In the genomic region with DNA sequence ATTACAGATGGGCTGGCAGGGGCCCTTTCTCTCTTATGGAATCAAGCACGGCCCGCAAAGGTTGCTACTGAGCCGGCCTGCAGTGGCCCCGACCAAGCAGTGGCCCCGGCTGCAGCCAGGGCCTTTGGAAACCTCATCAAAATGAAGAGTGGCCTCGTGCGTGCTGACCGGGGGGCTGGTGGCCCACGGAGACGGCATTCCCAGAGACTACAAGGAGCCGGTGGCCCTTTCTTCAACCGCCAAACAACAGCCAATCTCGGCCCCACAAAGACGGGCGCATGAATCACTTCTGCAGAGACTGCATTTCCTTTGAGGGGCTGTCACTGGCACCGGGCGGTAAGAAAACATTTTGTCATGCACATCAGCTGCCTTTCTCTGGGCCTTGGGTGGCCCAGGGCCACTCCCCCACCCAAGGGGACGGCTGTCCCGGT, we compare ENCODE assay signal across 18 cellular contexts. TPM values are rescaled to one million over a fixed set of nuclear protein-coding genes. Genes with fewer than 3 reads are reported as not detected.
DNase-seq lines count a peak whose midpoint lies in the region; TF ChIP-seq lines count a peak whose summit lies in the region.
"Had no signal": no experiment of that assay in that cellular context is flagged by ENCODE, and none has a peak within 500 bp of the region (broad histone marks: within the 10 kb centered on the region; RNA-seq: fewer than 3 reads in every experiment).

No MANE protein-coding gene starts in this region.

- H2AFZ ChIP-seq in neuronal stem cell (ENCODE audit: low read length), result peak overlapping the region; percentile 75
- H2AFZ ChIP-seq: GM23338 had no signal

- H3K9me3 Mint-ChIP-seq in HFFc6, result no peaks in the 10 kb centered on the region
- H3K9me3 Mint-ChIP-seq: CD4-positive, alpha-beta memory T cell had no signal

- no peak overlapping the region for H3K23ac ChIP-seq in neuronal stem cell (ENCODE audit: low read depth, low read length, poor library complexity)

- no peak overlapping the region for H2BK120ac ChIP-seq in neuronal stem cell (ENCODE audit: low read depth, low read length)

- no peak overlapping the region for H2BK12ac ChIP-seq in neuronal stem cell (ENCODE audit: low read length)

- H3K79me1 ChIP-seq in neuronal stem cell (ENCODE audit: low read depth, low read length), result no peaks in the 10 kb centered on the region

- H2AK5ac ChIP-seq in neuronal stem cell (ENCODE audit: low read depth, low read length), result peak overlapping the region; percentile 72

- no peak overlapping the region for H3K27ac ChIP-seq in neuronal stem cell (replicated peaks; ENCODE audit: low read length)
- H3K27ac ChIP-seq: 22Rv1, A549 had no signal

- no peak overlapping the region for H3K4ac ChIP-seq in neuronal stem cell (ENCODE audit: low read length)

- no peak overlapping the region for H3K4me3 ChIP-seq in neuronal stem cell (ENCODE audit: low read length in 2 of 2)
- H3K4me3 ChIP-seq: A549, GM23338 had no signal

- no peak overlapping the region for H3K4me2 ChIP-seq in neuronal stem cell (ENCODE audit: insufficient read depth, low read length, poor library complexity, severe bottlenecking)
- H3K4me2 ChIP-seq: A549, GM23338 had no signal

- H3K4me3 Mint-ChIP-seq in HFFc6, result no peak overlapping the region
- H3K4me3 Mint-ChIP-seq: CD4-positive, alpha-beta memory T cell; GM23338 had no signal

- peaks cover 2 to 8% of the 10 kb centered on the region in 2 donors for H3K4me1 ChIP-seq in neuronal stem cell (ENCODE audit: control insufficient read depth in 2 of 2, insufficient read depth in 1 of 2, low read depth in 1 of 2, low read length in 2 of 2)
- H3K4me1 ChIP-seq: A549 had no signal

- TF ChIP-seq CTCF in HFFc6 (IDR thresholded peaks at IDR 0.05), result no peak

- peaks cover 48% of the 10 kb centered on the region for H3K27me3 Mint-ChIP-seq in HFFc6 (ENCODE audit: insufficient read depth)

- no peak overlapping the region for H3K27ac Mint-ChIP-seq in HFFc6
- H3K27ac Mint-ChIP-seq: CD14-positive monocyte; CD4-positive, alpha-beta memory T cell; GM23338 had no signal

- H4K8ac ChIP-seq in neuronal stem cell (ENCODE audit: low read depth, low read length), result no peak overlapping the region

- no peaks in the 10 kb centered on the region for H3K36me3 ChIP-seq in neuronal stem cell (replicated peaks in 1 of 2; ENCODE audit: control insufficient read depth in 2 of 2, insufficient read depth in 2 of 2, low read length in 2 of 2)

- H3K9ac ChIP-seq in neuronal stem cell (ENCODE audit: low read depth, low read length, poor library complexity), result no peak overlapping the region

- no peaks in the 10 kb centered on the region for H3K9me3 ChIP-seq in neuronal stem cell (replicated peaks in 1 of 2; ENCODE audit: control insufficient read depth in 2 of 2, insufficient read depth in 1 of 2, low read depth in 1 of 2, low read length in 2 of 2)
- H3K9me3 ChIP-seq: A549 had no signal

- H2BK15ac ChIP-seq in neuronal stem cell (ENCODE audit: low read length), result peak overlapping the region; percentile 34

- DNase-seq in activated effector memory CD4-positive, alpha-beta T cell treated with anti-CD3 and anti-CD28 coated beads, Interleukin-2, amount 50 U/mL, for 16 hours, result peak; percentile 36
- no peak for DNase-seq in activated effector memory CD4-positive, alpha-beta T cell treated with Interleukin-2 at 50 U/mL for 16 hours
- DNase-seq in left kidney (ENCODE audit: low read depth, low spot score) (peak; percentile 77), neuronal stem cell (ENCODE audit: low spot score) (no peak), SHP77 (lab: John Stamatoyannopoulos, UW) (no peak), C1 segment of cervical spinal cord (lab: John Stamatoyannopoulos, UW) (no peak), HFFc6 (no peak)
- DNase-seq: AML-193; CD4-positive, alpha-beta memory T cell; DMS153; DMS79; GF-D8 had no signal

- no CpG with 5 or more reads among the region's 19 CpGs for WGBS in neuronal stem cell (ENCODE audit: extremely low coverage in 2 of 2, insufficient read length in 2 of 2, insufficient replicate concordance in 1 of 2), 2 donors

- no peaks in the 10 kb centered on the region for H3K4me1 Mint-ChIP-seq in HFFc6 (ENCODE audit: low read depth)
- H3K4me1 Mint-ChIP-seq: CD4-positive, alpha-beta memory T cell had no signal

- peak overlapping the region; percentile 56 for H3K14ac ChIP-seq in neuronal stem cell (ENCODE audit: low read length)

- H3K36me3 Mint-ChIP-seq in HFFc6 (ENCODE audit: low read depth), result no peaks in the 10 kb centered on the region; the same call in 1 of the 2 replicates
- H3K36me3 Mint-ChIP-seq: CD14-positive monocyte; CD4-positive, alpha-beta memory T cell had no signal

- H2BK5ac ChIP-seq in neuronal stem cell (ENCODE audit: low read length), result peak overlapping the region; percentile 29

- H3K18ac ChIP-seq in neuronal stem cell (ENCODE audit: low read length), result peak overlapping the region; percentile 35

- H3K27me3 ChIP-seq in neuronal stem cell (ENCODE audit: control insufficient read depth in 3 of 3, insufficient read depth in 3 of 3, low read depth in 1 of 3, low read length in 3 of 3), result peaks cover 0 to 35% (median 0%) of the 10 kb centered on the region in 3 experiments

- H4K91ac ChIP-seq in neuronal stem cell (ENCODE audit: low read depth, low read length, poor library complexity), result no peak overlapping the region

RNA-seq across cellular contexts. Expression of a gene that starts 43.1 kb away (rescaled TPM):
- polyA plus RNA-seq in neuronal stem cell (2013, experiment 1 of 2), result 0.13 TPM
- polyA plus RNA-seq in neuronal stem cell (2013, experiment 2 of 2), result 0.26 TPM
- total RNA-seq in HFFc6 (2021; fragmentation: NEBNext Ultra II Directional; extraction: Animal tissue kit (Norgen Biotek cat#: 25700)), result not detected
- total RNA-seq: CD4-positive, alpha-beta memory T cell; Daoy had no signal
- polyA plus RNA-seq: A549; BJ; CD14-positive monocyte; CD4-positive, alpha-beta memory T cell; GM23338 had no signal

Comparison
In these comparisons a context has a peak if more than half of its experiments do, and no peak if none do; other contexts are left out.
1. DNase-seq: peak in activated effector memory CD4-positive, alpha-beta T cell treated with anti-CD3 and anti-CD28 coated beads, Interleukin-2, amount 50 U/mL, for 16 hours (single experiment) and left kidney (single experiment); none in activated effector memory CD4-positive, alpha-beta T cell treated with Interleukin-2 at 50 U/mL for 16 hours (single experiment), neuronal stem cell (single experiment), SHP77 (0 of 2), C1 segment of cervical spinal cord (0 of 14) and HFFc6 (single experiment).